26 cellular contexts compared by ENCODE assay signal in the genomic region with DNA sequence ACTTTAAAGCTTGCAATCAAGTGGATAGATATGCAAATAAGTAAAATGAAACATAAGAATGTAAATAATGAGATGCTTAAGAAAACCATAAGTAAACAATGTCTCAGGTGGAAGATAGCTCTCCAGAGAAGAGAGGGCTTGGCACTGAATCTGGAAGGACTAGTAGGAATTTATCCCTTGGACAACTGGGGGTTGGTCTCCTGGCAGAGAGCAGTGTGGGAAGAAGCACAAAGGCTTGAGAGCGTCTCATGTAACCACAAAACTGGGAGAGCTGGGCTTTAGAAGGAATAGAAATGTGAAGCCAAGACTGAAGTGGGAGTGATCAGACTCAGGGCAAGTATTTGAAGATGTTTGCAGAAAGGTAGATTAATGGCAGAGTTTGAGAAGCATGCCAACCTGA. TPM values are rescaled to one million over a fixed set of nuclear protein-coding genes. Genes with fewer than 3 reads are reported as not detected.
DNase-seq lines count a peak whose midpoint lies in the region; ATAC-seq and TF ChIP-seq lines count a peak whose summit lies in the region.
"Had no signal": no experiment of that assay in that cellular context is flagged by ENCODE, and none has a peak within 500 bp of the region (broad histone marks: within the 10 kb centered on the region; RNA-seq: fewer than 3 reads in every experiment).

No MANE protein-coding gene starts in this region.

- H3K4me1 ChIP-seq in breast epithelium (no peaks in the 10 kb centered on the region), PC-3 (ENCODE audit: insufficient read depth, low read length) (peaks cover 32% of the 10 kb centered on the region), left lung (peaks cover 6 to 20% of the 10 kb centered on the region in 2 donors), upper lobe of right lung (peaks cover 8% of the 10 kb centered on the region)
- H3K4me1 ChIP-seq: BLaER1, SJSA1 had no signal

- no peaks in the 10 kb centered on the region for H3F3A ChIP-seq in PC-3 (ENCODE audit: low read length, unreplicated experiment)

- no peaks in the 10 kb centered on the region for H3K79me2 ChIP-seq in PC-3 (ENCODE audit: low read length)

- no peak overlapping the region for H2AFZ ChIP-seq in PC-3 (ENCODE audit: low read length)
- H2AFZ ChIP-seq: PC-9 had no signal

- ATAC-seq in PC-3 = peak; percentile 58
- ATAC-seq in left lung = peak; percentile 81
- peak; percentile 71 for ATAC-seq in upper lobe of right lung
- no peak for ATAC-seq in natural killer cell treated with Interleukin-12 subunit alpha and Interleukin-12 subunit beta and Interleukin-15 and Interleukin-18, amount 100 ng/mL, for 72 hours
- ATAC-seq: GM12878, Right ventricle myocardium inferior had no signal

- no peak overlapping the region for H3K4me3 ChIP-seq in breast epithelium
- no peak overlapping the region for H3K4me3 ChIP-seq in PC-3 (ENCODE audit: low read length)
- no peak overlapping the region for H3K4me3 ChIP-seq in left lung
- no peak overlapping the region for H3K4me3 ChIP-seq in upper lobe of right lung
- H3K4me3 ChIP-seq in H7 (ENCODE audit: insufficient read depth, low read depth, low read length) = no peak overlapping the region
- H3K4me3 ChIP-seq: BLaER1, GM12878, PC-9, SJSA1 had no signal

- H3K9me3 Mint-ChIP-seq in MCF 10A (ENCODE audit: unreplicated experiment) = no peaks in the 10 kb centered on the region
- no peaks in the 10 kb centered on the region for H3K9me3 Mint-ChIP-seq in natural killer cell treated with Interleukin-12 subunit alpha and Interleukin-12 subunit beta and Interleukin-15 and Interleukin-18, amount 100 ng/mL, for 72 hours

- no TSS peak for BruUV-seq in MCF 10A (replicated peaks; lab: Mats Ljungman, UMichigan)
- no TSS peak for BruUV-seq in PC-3 (replicated peaks; lab: Mats Ljungman, UMichigan)

- H3K27ac Mint-ChIP-seq in MCF 10A (ENCODE audit: low read depth, unreplicated experiment) = peak overlapping the region; percentile 44
- H3K27ac Mint-ChIP-seq in natural killer cell treated with Interleukin-12 subunit alpha and Interleukin-12 subunit beta and Interleukin-15 and Interleukin-18, amount 100 ng/mL, for 72 hours = no peak overlapping the region
- H3K27ac Mint-ChIP-seq: CD4-positive, CD25-positive, alpha-beta regulatory T cell had no signal

- H3K9me3 ChIP-seq in breast epithelium = no peaks in the 10 kb centered on the region
- no peaks in the 10 kb centered on the region for H3K9me3 ChIP-seq in PC-3 (ENCODE audit: low read length)
- H3K9me3 ChIP-seq in left lung = peaks cover 0 to 4% of the 10 kb centered on the region in 2 donors
- no peaks in the 10 kb centered on the region for H3K9me3 ChIP-seq in upper lobe of right lung
- H3K9me3 ChIP-seq: BLaER1, SJSA1 had no signal

- H3K27ac ChIP-seq in breast epithelium (no peak overlapping the region), PC-3 (ENCODE audit: low read length) (peak overlapping the region; percentile 69; the same call in 1 of the 2 replicates), left lung (no peak overlapping the region), upper lobe of right lung (no peak overlapping the region)
- H3K27ac ChIP-seq: BLaER1, PC-9, SJSA1 had no signal

- TF ChIP-seq CTCF in MCF 10A (IDR thresholded peaks at IDR 0.05; ENCODE audit: unreplicated experiment) = no peak
- no peak for TF ChIP-seq CTCF in breast epithelium (IDR thresholded peaks at IDR 0.05)
- TF ChIP-seq CTCF in PC-3 (conservative IDR thresholded peaks at IDR 0.05; ENCODE audit: low read depth, low read length) = no peak
- no peak for TF ChIP-seq CTCF in left lung (IDR thresholded peaks at IDR 0.05)
- no peak for TF ChIP-seq CTCF in upper lobe of right lung (IDR thresholded peaks at IDR 0.05)

- intact Hi-C loops in MCF 10A (cut with micrococcal nuclease) (loop anchor here (1.0 kb wide), 1 partner anchor 31 kb away; no protein-coding TSS in a partner anchor), breast epithelium (cut with DNase I; ENCODE audit: low total_unique reads) (no loop called here), PC-3 (cut with micrococcal nuclease) (loop anchor here (5.0 kb wide), 1 partner anchor 61 kb away; a partner anchor contains a TSS), left lung (cut with DNase I) (no loop called here), upper lobe of right lung (cut with DNase I) (no loop called here)

- 0 out of 2 replicates have a peak overlapping the region, but pooled peaks have one; percentile 3 for H3K4me2 ChIP-seq in PC-3 (ENCODE audit: low read length)
- H3K4me2 ChIP-seq: BLaER1, PC-9 had no signal

- H3K4me1 Mint-ChIP-seq in MCF 10A (ENCODE audit: insufficient read depth, unreplicated experiment) = peaks cover 17% of the 10 kb centered on the region
- peaks cover 12 to 20% of the 10 kb centered on the region in 2 donors for H3K4me1 Mint-ChIP-seq in natural killer cell treated with Interleukin-12 subunit alpha and Interleukin-12 subunit beta and Interleukin-15 and Interleukin-18, amount 100 ng/mL, for 72 hours (ENCODE audit: low read depth in 2 of 2)

- DNase-seq in MCF 10A (ENCODE audit: unreplicated experiment) (no peak), breast epithelium (ENCODE audit: low spot score in 2 of 2) (no peak), PC-3 (peak; percentile 87), left lung (peak in 1 of 2 donors; percentile 52), upper lobe of right lung (no peak), H7 (no peak)
- DNase-seq in natural killer cell treated with Interleukin-12 subunit alpha and Interleukin-12 subunit beta and Interleukin-15 and Interleukin-18, amount 100 ng/mL, for 72 hours (ENCODE audit: low spot score) = no peak
- no peak for DNase-seq in activated naive CD4-positive, alpha-beta T cell treated with anti-CD3 and anti-CD28 coated beads, Interleukin-2, amount 50 U/mL, for 16 hours
- DNase-seq: CD4-positive, CD25-positive, alpha-beta regulatory T cell; DMS153; GOT3; HCEC 1CT; NCI-H1092 treated with DMSO at 0.1 percent for 48 hours; NCI-H1436; NCI-H1930; NCI-H2171; NCI-H345; NCI-H524 treated with DMSO at 0.1 percent for 48 hours; NCI-H82; NK-92 treated with Interleukin-12 subunit alpha and Interleukin-12 subunit beta, amount 100 ng/mL, for 24 hours; PC-9 had no signal

- H3K27me3 Mint-ChIP-seq in MCF 10A (ENCODE audit: insufficient read depth, unreplicated experiment) = no peaks in the 10 kb centered on the region
- H3K27me3 Mint-ChIP-seq in natural killer cell treated with Interleukin-12 subunit alpha and Interleukin-12 subunit beta and Interleukin-15 and Interleukin-18, amount 100 ng/mL, for 72 hours = peaks cover 13 to 32% of the 10 kb centered on the region in 2 donors
- H3K27me3 Mint-ChIP-seq: CD4-positive, CD25-positive, alpha-beta regulatory T cell had no signal

- H3K9me2 ChIP-seq in PC-3 (replicated peaks; ENCODE audit: low read length) = no peaks in the 10 kb centered on the region

- CTCF ChIA-PET in MCF 10A (lab: Yijun Ruan, JAX) (no interaction called here), PC-3 (lab: Charles Lee) (no interaction called here)

- no peak overlapping the region for H3K9ac ChIP-seq in PC-3 (ENCODE audit: low read length)
- H3K9ac ChIP-seq: BLaER1 had no signal

- H4K20me1 ChIP-seq in PC-3 (ENCODE audit: low read length) = no peaks in the 10 kb centered on the region
- H4K20me1 ChIP-seq: BLaER1 had no signal

- POLR2A ChIA-PET in MCF 10A (lab: Yijun Ruan, JAX) (interaction anchor here (2.2 kb wide), 1 partner anchor 24 kb away, joined by 8 read pairs; no protein-coding TSS in a partner anchor), PC-3 (lab: Charles Lee; ENCODE audit: unreplicated experiment) (no interaction called here)

- no peaks in the 10 kb centered on the region for H3K36me3 Mint-ChIP-seq in MCF 10A (ENCODE audit: insufficient read depth, unreplicated experiment)
- no peaks in the 10 kb centered on the region for H3K36me3 Mint-ChIP-seq in natural killer cell treated with Interleukin-12 subunit alpha and Interleukin-12 subunit beta and Interleukin-15 and Interleukin-18, amount 100 ng/mL, for 72 hours
- H3K36me3 Mint-ChIP-seq: CD4-positive, CD25-positive, alpha-beta regulatory T cell had no signal

- no peak for TF ChIP-seq POLR2A in breast epithelium (IDR thresholded peaks at IDR 0.05)

- H3K4me3 Mint-ChIP-seq in MCF 10A (ENCODE audit: unreplicated experiment) = no peak overlapping the region
- no peak overlapping the region for H3K4me3 Mint-ChIP-seq in natural killer cell treated with Interleukin-12 subunit alpha and Interleukin-12 subunit beta and Interleukin-15 and Interleukin-18, amount 100 ng/mL, for 72 hours

- H3K36me3 ChIP-seq in breast epithelium (no peaks in the 10 kb centered on the region), PC-3 (ENCODE audit: low read depth, low read length) (no peaks in the 10 kb centered on the region), left lung (no peaks in the 10 kb centered on the region), upper lobe of right lung (no peaks in the 10 kb centered on the region), H7 (replicated peaks; ENCODE audit: control insufficient read depth, insufficient read depth, low read length) (no peaks in the 10 kb centered on the region)
- H3K36me3 ChIP-seq: BLaER1, SJSA1 had no signal

- H3K27me3 ChIP-seq in breast epithelium (no peaks in the 10 kb centered on the region), PC-3 (ENCODE audit: low read length) (no peaks in the 10 kb centered on the region), left lung (no peaks in the 10 kb centered on the region), upper lobe of right lung (no peaks in the 10 kb centered on the region), H7 (ENCODE audit: control insufficient read depth, insufficient read depth, low read length) (no peaks in the 10 kb centered on the region)
- H3K27me3 ChIP-seq: BLaER1, SJSA1 had no signal

RNA-seq across cellular contexts. Expression of a gene that starts 31.3 kb away (rescaled TPM):
- total RNA-seq in MCF 10A (2022) = not detected in 2 replicates
- not detected for total RNA-seq in breast epithelium
- not detected in 2 replicates for total RNA-seq in PC-3 (2014; rRNA removed)
- not detected for total RNA-seq in left lung
- total RNA-seq in upper lobe of right lung = not detected
- not detected in 2 replicates for total RNA-seq in H7 (2014; rRNA removed; shearing (Covaris generic))
- not detected for total RNA-seq in natural killer cell treated with Interleukin-12 subunit alpha and Interleukin-12 subunit beta and Interleukin-15 and Interleukin-18, amount 100 ng/mL, for 72 hours
- total RNA-seq: CD4-positive, CD25-positive, alpha-beta regulatory T cell; GM12878; PC-9; RPMI7951; SJSA1 had no signal

Comparison
In these comparisons a context has a peak if more than half of its experiments do, and no peak if none do; other contexts are left out.
1. intact Hi-C loops: an anchor here in MCF 10A (1.0 kb wide) and PC-3 (5.0 kb wide); none called in breast epithelium, left lung and upper lobe of right lung.
2. ATAC-seq: peak in PC-3 (single experiment), left lung (single experiment) and upper lobe of right lung (single experiment); none in natural killer cell treated with Interleukin-12 subunit alpha and Interleukin-12 subunit beta and Interleukin-15 and Interleukin-18, amount 100 ng/mL, for 72 hours (0 of 2).